ENCODE assay signal across 9 cellular contexts in the genomic region with DNA sequence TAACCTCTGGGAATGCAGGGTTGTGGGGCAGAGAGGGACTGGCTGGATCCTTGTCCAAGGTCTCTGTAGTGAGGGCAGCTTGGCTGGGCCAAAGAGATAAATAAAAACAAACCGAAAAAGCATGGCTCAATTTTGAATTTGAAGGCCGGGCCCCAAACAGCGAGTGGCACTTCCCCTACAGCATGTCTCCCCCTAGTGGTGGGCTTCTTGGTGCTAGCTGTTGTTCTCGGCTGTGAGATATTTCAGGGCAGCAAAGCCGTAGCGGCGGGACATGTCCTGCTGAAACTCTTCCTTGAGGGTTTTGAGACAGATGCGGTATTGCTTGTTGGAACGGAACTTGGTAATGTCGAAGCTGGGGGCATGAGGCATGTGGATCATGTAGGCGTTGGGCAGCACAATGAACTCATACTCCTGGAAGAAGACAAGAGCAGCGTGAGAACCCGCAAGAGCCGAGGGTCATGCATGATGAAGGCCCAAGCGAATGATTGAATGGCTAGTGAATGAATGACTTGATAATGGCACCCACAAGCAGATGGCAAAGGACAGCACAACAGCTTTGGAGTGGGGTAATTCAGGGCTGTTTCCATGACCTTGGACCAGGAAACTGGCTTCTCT.
A peak's percentile ranks its signal among the peaks of the same experiment; 100 is the strongest.
DNase-seq lines count a peak whose midpoint lies in the region; ATAC-seq and TF ChIP-seq lines count a peak whose summit lies in the region.
"Had no signal": no experiment of that assay in that cellular context is flagged by ENCODE, and none has a peak within 500 bp of the region (broad histone marks: within the 10 kb centered on the region; RNA-seq: fewer than 3 reads in every experiment).

No MANE protein-coding gene starts in this region.

- no peak for ATAC-seq in HG02852 (IDR thresholded peaks at IDR 0.05; ENCODE audit: unreplicated experiment)

- H3K36me3 Mint-ChIP-seq in osteocyte (ENCODE audit: unreplicated experiment): no peaks in the 10 kb centered on the region
- H3K36me3 Mint-ChIP-seq: activated naive CD8-positive, alpha-beta T cell had no signal

- DNase-seq in DMS53 (lab: John Stamatoyannopoulos, UW) (peak; percentile 24), DMS53 treated with DMSO at 0.1 percent for 48 hours (lab: John Stamatoyannopoulos, UW; ENCODE audit: unreplicated experiment) (no peak), HL-60 (ENCODE audit: low read depth in 1 of 2, low spot score in 1 of 2) (peak; percentile 2 to 22), adrenal gland (peak in 4 of 7 donors; percentile 17 to 40 (median 18)), osteocyte (ENCODE audit: extremely low spot score, unreplicated experiment) (no peak), AG08395 (ENCODE audit: low spot score) (no peak), esophagus squamous epithelium (lab: John Stamatoyannopoulos, UW) (no peak)

- H3K9me3 Mint-ChIP-seq in osteocyte (ENCODE audit: unreplicated experiment): peaks cover 3% of the 10 kb centered on the region

- H3K27me3 Mint-ChIP-seq in osteocyte (ENCODE audit: unreplicated experiment): no peaks in the 10 kb centered on the region
- H3K27me3 Mint-ChIP-seq: activated naive CD8-positive, alpha-beta T cell had no signal

- no peaks in the 10 kb centered on the region for H3K9me3 ChIP-seq in adrenal gland (replicated peaks in 1 of 3)
- H3K9me3 ChIP-seq in esophagus squamous epithelium: no peaks in the 10 kb centered on the region

- H3K4me1 ChIP-seq in adrenal gland (replicated peaks in 1 of 2): no peaks in the 10 kb centered on the region
- peaks cover 0 to 10% (median 0%) of the 10 kb centered on the region in 3 donors for H3K4me1 ChIP-seq in esophagus squamous epithelium

- no peak overlapping the region for H3K4me3 Mint-ChIP-seq in osteocyte (ENCODE audit: unreplicated experiment)
- H3K4me3 Mint-ChIP-seq: activated naive CD8-positive, alpha-beta T cell had no signal

- TF ChIP-seq POLR2A in adrenal gland (IDR thresholded peaks at IDR 0.05): no peak
- TF ChIP-seq POLR2A in esophagus squamous epithelium (IDR thresholded peaks at IDR 0.05): no peak

- H3K4me3 ChIP-seq in HL-60 (replicated peaks; ENCODE audit: insufficient read depth, low read length): no peak overlapping the region
- no peak overlapping the region for H3K4me3 ChIP-seq in adrenal gland
- H3K4me3 ChIP-seq in esophagus squamous epithelium: no peak overlapping the region

- 92 to 96% (median 94%) methylated on average over 15 of the region's 15 CpGs for WGBS in adrenal gland, 4 donors
- WGBS in esophagus squamous epithelium, 2 donors: 88 to 98% methylated on average over 13 to 15 of the region's 15 CpGs

- no peaks in the 10 kb centered on the region for H3K27me3 ChIP-seq in HL-60 (ENCODE audit: insufficient read depth, poor library complexity, severe bottlenecking)
- no peaks in the 10 kb centered on the region for H3K27me3 ChIP-seq in adrenal gland
- no peaks in the 10 kb centered on the region for H3K27me3 ChIP-seq in esophagus squamous epithelium

- no peak overlapping the region for H3K27ac Mint-ChIP-seq in osteocyte (ENCODE audit: unreplicated experiment)
- H3K27ac Mint-ChIP-seq: activated naive CD8-positive, alpha-beta T cell had no signal

- H3K27ac ChIP-seq in HL-60 (replicated peaks) (no peak overlapping the region), adrenal gland (no peak overlapping the region), esophagus squamous epithelium (no peak overlapping the region)

- no peaks in the 10 kb centered on the region for H3K4me1 Mint-ChIP-seq in osteocyte (ENCODE audit: unreplicated experiment)

- H3K36me3 ChIP-seq in adrenal gland (replicated peaks in 1 of 2) (no peaks in the 10 kb centered on the region), esophagus squamous epithelium (peaks cover 0 to 22% (median 0%) of the 10 kb centered on the region in 3 donors)

- intact Hi-C loops in adrenal gland (cut with DNase I): no loop called here
- intact Hi-C loops in esophagus squamous epithelium (cut with DNase I): no loop called here

- peak; percentile 25 for TF ChIP-seq CTCF in HL-60 (IDR thresholded peaks at IDR 0.05; ENCODE audit: insufficient read depth, low read length)
- TF ChIP-seq CTCF in adrenal gland (IDR thresholded peaks at IDR 0.05): peak in 3 of 6 experiments; percentile 23 to 32 (median 30)
- peak; percentile 37 for TF ChIP-seq CTCF in osteocyte (IDR thresholded peaks at IDR 0.05)
- peak in 2 of 6 experiments; percentile 25 to 32 for TF ChIP-seq CTCF in esophagus squamous epithelium (IDR thresholded peaks at IDR 0.05)

Comparison
In these comparisons a context has a peak if more than half of its experiments do, and no peak if none do; other contexts are left out.
1. DNase-seq: peak in DMS53 (single experiment), HL-60 (2 of 2) and adrenal gland (4 of 7); none in DMS53 treated with DMSO at 0.1 percent for 48 hours (single experiment), osteocyte (single experiment), AG08395 (single experiment) and esophagus squamous epithelium (single experiment).